ENCODE assay signal across 28 cellular contexts in the genomic region with DNA sequence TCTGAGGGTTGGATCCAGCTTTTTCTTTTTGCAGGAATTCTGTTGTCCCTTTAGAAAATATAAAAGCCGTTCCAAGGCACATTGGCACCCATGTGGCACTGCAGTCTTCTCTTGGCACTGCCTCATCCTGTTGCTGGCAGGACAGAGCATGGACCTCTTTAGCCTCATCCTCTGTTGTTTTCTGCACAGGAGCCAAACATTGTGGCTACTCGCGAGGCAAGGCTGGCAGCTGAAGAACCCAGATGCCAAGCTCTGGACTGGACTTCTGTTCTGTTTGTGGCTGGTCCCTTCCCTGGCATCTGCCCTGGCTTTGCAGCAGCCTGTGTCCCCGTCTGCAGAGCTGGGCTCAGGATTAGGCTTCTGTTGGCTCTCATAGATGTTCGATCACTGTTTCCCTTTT.
DNase-seq lines count a peak whose midpoint lies in the region; ATAC-seq lines count a peak whose summit lies in the region.
"Had no signal": no experiment of that assay in that cellular context is flagged by ENCODE, and none has a peak within 500 bp of the region (broad histone marks: within the 10 kb centered on the region; RNA-seq: fewer than 3 reads in every experiment).

No MANE protein-coding gene starts in this region.

- no peaks in the 10 kb centered on the region for H3K4me1 ChIP-seq in Karpas-422 (ENCODE audit: low read length)
- no peaks in the 10 kb centered on the region for H3K4me1 ChIP-seq in CD8-positive, alpha-beta memory T cell (ENCODE audit: insufficient read depth, low read length)
- H3K4me1 ChIP-seq: left lung, suprapubic skin had no signal

- no peak overlapping the region for H3K4me3 ChIP-seq in Karpas-422 (ENCODE audit: low read length)
- H3K4me3 ChIP-seq in CD8-positive, alpha-beta memory T cell (ENCODE audit: low read length): no peak overlapping the region
- H3K4me3 ChIP-seq: left lung, ovary, suprapubic skin had no signal

- no peaks in the 10 kb centered on the region for H3K9me3 Mint-ChIP-seq in CD8-positive, alpha-beta memory T cell
- H3K9me3 Mint-ChIP-seq: brain; CD4-positive, alpha-beta T cell; immature natural killer cell; nephron; stimulated activated effector memory CD8-positive, alpha-beta T cell treated with anti-CD3 and anti-CD28 coated beads, Interleukin-12 subunit alpha, Interleukin-12 subunit beta, amount 100 ng/mL, for 72 hours had no signal

- H3K9ac ChIP-seq in Karpas-422 (ENCODE audit: low read length): no peak overlapping the region

- peaks cover 14 to 20% of the 10 kb centered on the region in 2 donors for H3K27me3 Mint-ChIP-seq in CD8-positive, alpha-beta memory T cell

- H3K9me3 ChIP-seq in Karpas-422 (ENCODE audit: low read length): no peaks in the 10 kb centered on the region
- H3K9me3 ChIP-seq in CD8-positive, alpha-beta memory T cell (ENCODE audit: low read length): no peaks in the 10 kb centered on the region
- H3K9me3 ChIP-seq: left lung, ovary, suprapubic skin had no signal

- H3K36me3 ChIP-seq in Karpas-422 (ENCODE audit: insufficient read depth, low read length): no peaks in the 10 kb centered on the region
- H3K36me3 ChIP-seq in CD8-positive, alpha-beta memory T cell (ENCODE audit: insufficient read depth, low read length): no peaks in the 10 kb centered on the region
- H3K36me3 ChIP-seq: left lung, ovary, suprapubic skin had no signal

- H2AFZ ChIP-seq in Karpas-422 (ENCODE audit: low read length): no peak overlapping the region

- H3K79me2 ChIP-seq in Karpas-422 (ENCODE audit: low read length): no peaks in the 10 kb centered on the region

- no peak overlapping the region for H3K27ac ChIP-seq in Karpas-422 (ENCODE audit: low read length)
- H3K27ac ChIP-seq in CD8-positive, alpha-beta memory T cell (ENCODE audit: low read depth, low read length): no peak overlapping the region
- H3K27ac ChIP-seq: left lung, ovary, suprapubic skin had no signal

- ATAC-seq in HG03354 (IDR thresholded peaks at IDR 0.05; ENCODE audit: poor library complexity, severe bottlenecking, unreplicated experiment): no peak
- ATAC-seq: left lung; Panc1; right cardiac atrium; stimulated activated effector memory CD8-positive, alpha-beta T cell treated with anti-CD3 and anti-CD28 coated beads, Interleukin-12 subunit alpha, Interleukin-12 subunit beta, amount 100 ng/mL, for 72 hours had no signal

- H3K4me2 ChIP-seq in Karpas-422 (ENCODE audit: low read depth, low read length, poor library complexity, severe bottlenecking): no peak overlapping the region

- DNase-seq in Karpas-422 (peak; percentile 27), cerebellum (ENCODE audit: low spot score) (peak; percentile 41), medulla oblongata (ENCODE audit: extremely low spot score) (peak; percentile 85), superior temporal gyrus (ENCODE audit: extremely low spot score) (peak; percentile 88), NCI-H146 treated with DMSO at 0.1 percent for 48 hours (lab: John Stamatoyannopoulos, UW; ENCODE audit: unreplicated experiment) (no peak)
- no peak for DNase-seq in CD8-positive, alpha-beta memory T cell
- DNase-seq: activated CD4-positive, alpha-beta T cell treated with anti-CD3 and anti-CD28 coated beads, Interleukin-2, amount 50 U/mL, for 1 hour; activated T-cell treated with anti-CD3 and anti-CD28 coated beads, Interleukin-2, amount 50 U/mL, for 48 hours; CD4-positive, alpha-beta T cell; effector CD8-positive, alpha-beta T cell; foreskin fibroblast; immature natural killer cell; IMR-90; left lung; NCI-H1105 treated with DMSO at 0.1 percent for 48 hours; NCI-H2029; NCI-H524 treated with DMSO at 0.1 percent for 48 hours; NK-92 treated with Interleukin-12 subunit alpha and Interleukin-12 subunit beta, amount 100 ng/mL, for 24 hours; ovary; right cardiac atrium; SIG-M5; stimulated activated CD4-positive, alpha-beta T cell treated with anti-CD3 and anti-CD28 coated beads, Interleukin-2, amount 100 ng/mL, for 48 hours had no signal

- H3K36me3 Mint-ChIP-seq in CD8-positive, alpha-beta memory T cell: no peaks in the 10 kb centered on the region
- H3K36me3 Mint-ChIP-seq: brain; immature natural killer cell; stimulated activated effector memory CD8-positive, alpha-beta T cell treated with anti-CD3 and anti-CD28 coated beads, Interleukin-12 subunit alpha, Interleukin-12 subunit beta, amount 100 ng/mL, for 72 hours had no signal

- POLR2A ChIA-PET in CD8-positive, alpha-beta memory T cell (lab: Charles Lee): no interaction called here

- CTCF ChIA-PET in CD8-positive, alpha-beta memory T cell (lab: Charles Lee): no interaction called here

- no peaks in the 10 kb centered on the region for H3K9me2 ChIP-seq in Karpas-422 (replicated peaks; ENCODE audit: insufficient read depth, low read length)

- H3K4me3 Mint-ChIP-seq in CD8-positive, alpha-beta memory T cell: no peak overlapping the region
- H3K4me3 Mint-ChIP-seq: brain; CD4-positive, alpha-beta T cell; immature natural killer cell; nephron; stimulated activated effector memory CD8-positive, alpha-beta T cell treated with anti-CD3 and anti-CD28 coated beads, Interleukin-12 subunit alpha, Interleukin-12 subunit beta, amount 100 ng/mL, for 72 hours had no signal

- no peak overlapping the region for H3K27ac Mint-ChIP-seq in CD8-positive, alpha-beta memory T cell
- H3K27ac Mint-ChIP-seq: brain; CD4-positive, alpha-beta T cell; immature natural killer cell; nephron; stimulated activated effector memory CD8-positive, alpha-beta T cell treated with anti-CD3 and anti-CD28 coated beads, Interleukin-12 subunit alpha, Interleukin-12 subunit beta, amount 100 ng/mL, for 72 hours had no signal

- H3K4me1 Mint-ChIP-seq in CD8-positive, alpha-beta memory T cell: no peaks in the 10 kb centered on the region
- H3K4me1 Mint-ChIP-seq: stimulated activated effector memory CD8-positive, alpha-beta T cell treated with anti-CD3 and anti-CD28 coated beads, Interleukin-12 subunit alpha, Interleukin-12 subunit beta, amount 100 ng/mL, for 72 hours had no signal

- no peaks in the 10 kb centered on the region for H3K27me3 ChIP-seq in Karpas-422 (ENCODE audit: low read length)
- no peaks in the 10 kb centered on the region for H3K27me3 ChIP-seq in CD8-positive, alpha-beta memory T cell (ENCODE audit: insufficient read depth, low read length, poor library complexity, severe bottlenecking)
- H3K27me3 ChIP-seq: left lung, ovary, suprapubic skin had no signal

- no peaks in the 10 kb centered on the region for H4K20me1 ChIP-seq in Karpas-422 (ENCODE audit: insufficient read depth, low read depth, low read length)

Comparison
In these comparisons a context has a peak if more than half of its experiments do, and no peak if none do; other contexts are left out.
1. DNase-seq: peak in Karpas-422 (single experiment), cerebellum (single experiment), medulla oblongata (single experiment) and superior temporal gyrus (single experiment); none in NCI-H146 treated with DMSO at 0.1 percent for 48 hours (single experiment) and CD8-positive, alpha-beta memory T cell (0 of 5).